8 cellular contexts compared by ENCODE assay signal in the genomic region with DNA sequence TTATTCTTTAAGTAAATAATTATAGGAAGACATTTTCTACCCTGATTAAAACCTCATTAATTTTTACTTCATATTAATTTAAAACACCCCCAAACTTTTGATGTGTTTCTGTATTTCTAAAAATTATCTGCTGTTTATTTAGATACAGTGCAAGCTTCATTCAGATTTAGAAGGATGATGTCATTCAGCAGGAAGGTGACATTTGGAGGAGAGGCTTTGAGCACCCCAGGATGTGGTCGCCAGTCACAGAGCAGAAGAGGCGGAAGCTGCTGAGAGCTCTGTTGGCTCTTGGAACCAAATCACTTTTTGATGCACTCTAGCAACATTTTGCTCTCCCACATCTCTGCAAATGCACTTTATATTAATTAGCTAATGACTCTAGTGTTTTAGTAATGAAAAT.
A peak's percentile ranks its signal among the peaks of the same experiment; 100 is the strongest.
DNase-seq lines count a peak whose midpoint lies in the region; ATAC-seq and TF ChIP-seq lines count a peak whose summit lies in the region.

No MANE protein-coding gene starts in this region.

- TF ChIP-seq CTCF in right atrium auricular region (IDR thresholded peaks at IDR 0.05): no peak
- TF ChIP-seq CTCF in IMR-90 (conservative IDR thresholded peaks at IDR 0.05; ENCODE audit: low read depth, low read length): no peak

- dilution Hi-C loops in IMR-90 (cut with HindIII; ENCODE audit: low sequenced_read_pairs, unreplicated experiment): no loop called here

- intact Hi-C loops in cardiac septum (cut with DNase I): no loop called here
- intact Hi-C loops in IMR-90 (cut with micrococcal nuclease): no loop called here

- H3K18ac ChIP-seq in IMR-90 (ENCODE audit: low read depth, low read length): no peak overlapping the region

- no peaks in the 10 kb centered on the region for H3K36me3 ChIP-seq in right atrium auricular region
- H3K36me3 ChIP-seq in IMR-90 (ENCODE audit: control insufficient read depth, insufficient read depth, low read length): no peaks in the 10 kb centered on the region

- no peak overlapping the region for H3K9ac ChIP-seq in IMR-90 (ENCODE audit: low read depth, low read length)

- no peaks in the 10 kb centered on the region for H4K20me1 ChIP-seq in IMR-90 (ENCODE audit: insufficient read depth, low read length)

- H2AFZ ChIP-seq in IMR-90 (replicated peaks; ENCODE audit: low read length, poor library complexity): no peak overlapping the region

- H2AK5ac ChIP-seq in IMR-90 (ENCODE audit: low read depth, low read length): no peak overlapping the region

- H2AK9ac ChIP-seq in IMR-90 (replicated peaks; ENCODE audit: low read depth, low read length, poor library complexity): no peak overlapping the region

- no peak for TF ChIP-seq RAD21 in IMR-90 (IDR thresholded peaks at IDR 0.05; ENCODE audit: low read length)

- no TSS peak for BruUV-seq in IMR-90 (replicated peaks; lab: Mats Ljungman, UMichigan)

- H4K8ac ChIP-seq in IMR-90 (ENCODE audit: low read depth in 2 of 2, low read length in 2 of 2): no peak overlapping the region

- no CpG with 5 or more reads among the region's 2 CpGs for WGBS in IMR-90 (ENCODE audit: extremely low coverage in 2 of 2, insufficient read length in 1 of 2), 2 experiments

- no peak overlapping the region for H3K4ac ChIP-seq in IMR-90 (ENCODE audit: low read depth, low read length)

- CTCF ChIA-PET in IMR-90 (lab: Yijun Ruan, JAX): no interaction called here

- H3K4me3 ChIP-seq in right atrium auricular region: no peak overlapping the region
- no peak overlapping the region for H3K4me3 ChIP-seq in IMR-90 (ENCODE audit: insufficient read depth, low read depth, low read length)

- no peak overlapping the region for H3K23ac ChIP-seq in IMR-90 (ENCODE audit: low read depth, low read length)

- no peaks in the 10 kb centered on the region for H3K4me1 ChIP-seq in right atrium auricular region
- H3K4me1 ChIP-seq in IMR-90 (ENCODE audit: control insufficient read depth, insufficient read depth, low read length): peaks cover 4% of the 10 kb centered on the region; the same call in 1 of the 2 replicates

- in situ Hi-C loops in IMR-90 (cut with MboI; ENCODE audit: low sequenced_read_pairs): no loop called here

- H2BK5ac ChIP-seq in IMR-90 (ENCODE audit: low read depth, low read length, poor library complexity, severe bottlenecking): no peak overlapping the region

- H3K27ac ChIP-seq in right atrium auricular region: no peak overlapping the region
- no peak overlapping the region for H3K27ac ChIP-seq in IMR-90 (ENCODE audit: insufficient read depth, low read length)

- no peak overlapping the region for H3K14ac ChIP-seq in IMR-90 (replicated peaks; ENCODE audit: low read depth, low read length)

- no peaks in the 10 kb centered on the region for H3K79me1 ChIP-seq in IMR-90 (ENCODE audit: low read depth in 1 of 2, low read length in 2 of 2)

- TF ChIP-seq POLR2A in IMR-90 (IDR thresholded peaks at IDR 0.05; ENCODE audit: low read depth, low read length): no peak

- H2BK15ac ChIP-seq in IMR-90 (ENCODE audit: low read depth, low read length): no peak overlapping the region

- no peak overlapping the region for H4K5ac ChIP-seq in IMR-90 (ENCODE audit: low read depth, low read length)

- ATAC-seq in IMR-90 (ENCODE audit: low read depth): no peak

- POLR2A ChIA-PET in IMR-90 (lab: Charles Lee; ENCODE audit: unreplicated experiment): no interaction called here

- H3K9me1 ChIP-seq in IMR-90 (ENCODE audit: insufficient read depth, low read length): no peaks in the 10 kb centered on the region

- no peak overlapping the region for H2BK20ac ChIP-seq in IMR-90 (ENCODE audit: low read depth, low read length)

- peak; percentile 73 for DNase-seq in cardiac septum (ENCODE audit: low spot score)
- DNase-seq in right atrium auricular region (ENCODE audit: low spot score): no peak
- DNase-seq in IMR-90: peak; percentile 43
- DNase-seq in activated T-helper 1 cell treated with Interleukin-2 at 50 U/mL for 16 hours (ENCODE audit: low read depth): peak; percentile 16
- DNase-seq in stimulated activated CD4-positive, alpha-beta T cell treated with anti-CD3 and anti-CD28 coated beads, TNF-alpha, amount 100 ng/mL, for 4 hours (ENCODE audit: low read depth in 3 of 3): peak in 2 of 3 experiments; percentile 1 to 6
- no peak for DNase-seq in ureter (ENCODE audit: low spot score)
- DNase-seq in NCI-H1105 treated with DMSO at 0.1 percent for 48 hours (lab: John Stamatoyannopoulos, UW): no peak
- no peak for DNase-seq in mucosa of gallbladder (ENCODE audit: low spot score)

- no peak overlapping the region for H3K4me2 ChIP-seq in IMR-90 (ENCODE audit: low read depth, low read length)

- no peak overlapping the region for H4K91ac ChIP-seq in IMR-90 (ENCODE audit: insufficient read depth, low read depth, low read length)

- H2BK120ac ChIP-seq in IMR-90 (ENCODE audit: low read depth, low read length): no peak overlapping the region

- H3K56ac ChIP-seq in IMR-90 (ENCODE audit: extremely low read depth, insufficient read depth, low read length): no peak overlapping the region

- H3K27me3 ChIP-seq in right atrium auricular region (no peaks in the 10 kb centered on the region), IMR-90 (ENCODE audit: control insufficient read depth, insufficient read depth, low read length) (no peaks in the 10 kb centered on the region)

- H3K9me3 ChIP-seq in right atrium auricular region: no peaks in the 10 kb centered on the region
- H3K9me3 ChIP-seq in IMR-90 (ENCODE audit: control insufficient read depth, insufficient read depth, low read length): no peaks in the 10 kb centered on the region

TF ChIP-seq in IMR-90, 13 proteins besides CTCF, POLR2A, EP300 and RAD21:
- TF ChIP-seq FOS (IDR thresholded peaks at IDR 0.05; ENCODE audit: low read depth, low read length) (no peak), MAZ (IDR thresholded peaks at IDR 0.05; ENCODE audit: borderline replicate concordance, low read depth, low read length) (no peak), MAFK (IDR thresholded peaks at IDR 0.05; ENCODE audit: low read depth, low read length) (no peak), BHLHE40 (IDR thresholded peaks at IDR 0.05; ENCODE audit: low read depth, low read length) (no peak), RFX5 (IDR thresholded peaks at IDR 0.05; ENCODE audit: low read depth, low read length) (no peak), MXI1 (IDR thresholded peaks at IDR 0.05; ENCODE audit: borderline replicate concordance, low read depth, low read length) (no peak), SMC3 (IDR thresholded peaks at IDR 0.05; ENCODE audit: low read depth, low read length) (no peak), CHD1 (IDR thresholded peaks at IDR 0.05; ENCODE audit: low read depth, low read length) (no peak), NFE2L2 (IDR thresholded peaks at IDR 0.05; ENCODE audit: low read depth, low read length) (no peak), CEBPB (IDR thresholded peaks at IDR 0.05; ENCODE audit: low read depth, low read length) (no peak), RCOR1 (IDR thresholded peaks at IDR 0.05; ENCODE audit: insufficient replicate concordance, low read length) (no peak)
- TF ChIP-seq, protein P1, sequence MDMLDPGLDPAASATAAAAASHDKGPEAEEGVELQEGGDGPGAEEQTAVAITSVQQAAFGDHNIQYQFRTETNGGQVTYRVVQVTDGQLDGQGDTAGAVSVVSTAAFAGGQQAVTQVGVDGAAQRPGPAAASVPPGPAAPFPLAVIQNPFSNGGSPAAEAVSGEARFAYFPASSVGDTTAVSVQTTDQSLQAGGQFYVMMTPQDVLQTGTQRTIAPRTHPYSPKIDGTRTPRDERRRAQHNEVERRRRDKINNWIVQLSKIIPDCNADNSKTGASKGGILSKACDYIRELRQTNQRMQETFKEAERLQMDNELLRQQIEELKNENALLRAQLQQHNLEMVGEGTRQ (IDR thresholded peaks at IDR 0.05; ENCODE audit: low read depth, low read length): no peak
- TF ChIP-seq, protein P2, sequence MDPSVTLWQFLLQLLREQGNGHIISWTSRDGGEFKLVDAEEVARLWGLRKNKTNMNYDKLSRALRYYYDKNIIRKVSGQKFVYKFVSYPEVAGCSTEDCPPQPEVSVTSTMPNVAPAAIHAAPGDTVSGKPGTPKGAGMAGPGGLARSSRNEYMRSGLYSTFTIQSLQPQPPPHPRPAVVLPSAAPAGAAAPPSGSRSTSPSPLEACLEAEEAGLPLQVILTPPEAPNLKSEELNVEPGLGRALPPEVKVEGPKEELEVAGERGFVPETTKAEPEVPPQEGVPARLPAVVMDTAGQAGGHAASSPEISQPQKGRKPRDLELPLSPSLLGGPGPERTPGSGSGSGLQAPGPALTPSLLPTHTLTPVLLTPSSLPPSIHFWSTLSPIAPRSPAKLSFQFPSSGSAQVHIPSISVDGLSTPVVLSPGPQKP (IDR thresholded peaks at IDR 0.05; ENCODE audit: borderline replicate concordance, low read depth, low read length): no peak

Comparison
In these comparisons a context has a peak if more than half of its experiments do, and no peak if none do; other contexts are left out.
1. DNase-seq: peak in cardiac septum (single experiment), IMR-90 (single experiment), activated T-helper 1 cell treated with Interleukin-2 at 50 U/mL for 16 hours (single experiment) and stimulated activated CD4-positive, alpha-beta T cell treated with anti-CD3 and anti-CD28 coated beads, TNF-alpha, amount 100 ng/mL, for 4 hours (2 of 3); none in right atrium auricular region (single experiment), ureter (single experiment), NCI-H1105 treated with DMSO at 0.1 percent for 48 hours (single experiment) and mucosa of gallbladder (single experiment).